In the genomic region with DNA sequence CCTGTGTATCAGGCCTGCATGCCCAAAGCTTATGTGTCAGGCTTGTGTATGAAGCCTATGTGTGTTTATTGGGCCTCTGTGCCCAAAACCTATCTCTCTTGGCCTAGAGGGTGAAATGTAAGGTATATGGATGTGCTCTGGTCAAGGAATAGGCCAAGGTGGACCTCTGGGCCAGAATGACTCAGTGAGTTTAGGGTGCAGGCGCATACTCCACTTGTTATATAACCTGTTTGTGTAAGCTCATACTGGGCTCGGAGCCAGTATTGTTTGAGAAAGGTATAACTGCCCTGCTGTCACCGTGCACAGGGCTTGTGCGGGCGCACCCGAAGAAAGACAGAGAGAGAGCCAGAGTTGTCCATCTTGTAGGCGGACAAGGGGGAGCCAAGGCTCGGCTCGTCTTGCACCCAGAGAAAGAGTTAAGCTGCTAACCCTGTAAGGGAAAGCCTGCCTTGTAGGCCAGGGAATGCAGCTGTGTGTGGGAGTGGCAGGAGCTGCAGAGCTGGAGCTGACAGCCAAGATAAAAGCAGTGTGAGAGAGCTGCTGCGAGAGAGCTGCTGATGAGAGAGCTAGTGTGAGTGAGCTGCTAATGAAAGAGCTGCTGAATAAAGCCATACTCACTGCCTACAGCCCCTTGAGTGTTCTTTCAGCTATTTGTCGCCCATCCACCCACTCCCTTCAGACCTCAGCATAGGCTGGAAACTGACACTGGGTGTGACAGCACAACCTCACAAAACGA, we compare ENCODE assay signal across 1 cellular context.
A peak's percentile ranks its signal among the peaks of the same experiment; 100 is the strongest.
TF ChIP-seq lines count a peak whose summit lies in the region.

No MANE protein-coding gene starts in this region.

TF ChIP-seq in K562, 482 proteins besides CTCF, POLR2A, EP300 and RAD21 (continued from another document and continues in another):
- TF ChIP-seq, protein P1, sequence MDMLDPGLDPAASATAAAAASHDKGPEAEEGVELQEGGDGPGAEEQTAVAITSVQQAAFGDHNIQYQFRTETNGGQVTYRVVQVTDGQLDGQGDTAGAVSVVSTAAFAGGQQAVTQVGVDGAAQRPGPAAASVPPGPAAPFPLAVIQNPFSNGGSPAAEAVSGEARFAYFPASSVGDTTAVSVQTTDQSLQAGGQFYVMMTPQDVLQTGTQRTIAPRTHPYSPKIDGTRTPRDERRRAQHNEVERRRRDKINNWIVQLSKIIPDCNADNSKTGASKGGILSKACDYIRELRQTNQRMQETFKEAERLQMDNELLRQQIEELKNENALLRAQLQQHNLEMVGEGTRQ (CRISPR knock-in tag; IDR thresholded peaks at IDR 0.05), result no peak
- TF ChIP-seq, protein P2, sequence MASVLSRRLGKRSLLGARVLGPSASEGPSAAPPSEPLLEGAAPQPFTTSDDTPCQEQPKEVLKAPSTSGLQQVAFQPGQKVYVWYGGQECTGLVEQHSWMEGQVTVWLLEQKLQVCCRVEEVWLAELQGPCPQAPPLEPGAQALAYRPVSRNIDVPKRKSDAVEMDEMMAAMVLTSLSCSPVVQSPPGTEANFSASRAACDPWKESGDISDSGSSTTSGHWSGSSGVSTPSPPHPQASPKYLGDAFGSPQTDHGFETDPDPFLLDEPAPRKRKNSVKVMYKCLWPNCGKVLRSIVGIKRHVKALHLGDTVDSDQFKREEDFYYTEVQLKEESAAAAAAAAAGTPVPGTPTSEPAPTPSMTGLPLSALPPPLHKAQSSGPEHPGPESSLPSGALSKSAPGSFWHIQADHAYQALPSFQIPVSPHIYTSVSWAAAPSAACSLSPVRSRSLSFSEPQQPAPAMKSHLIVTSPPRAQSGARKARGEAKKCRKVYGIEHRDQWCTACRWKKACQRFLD (CRISPR knock-in tag; IDR thresholded peaks at IDR 0.05), result no peak
- TF ChIP-seq, protein P3, sequence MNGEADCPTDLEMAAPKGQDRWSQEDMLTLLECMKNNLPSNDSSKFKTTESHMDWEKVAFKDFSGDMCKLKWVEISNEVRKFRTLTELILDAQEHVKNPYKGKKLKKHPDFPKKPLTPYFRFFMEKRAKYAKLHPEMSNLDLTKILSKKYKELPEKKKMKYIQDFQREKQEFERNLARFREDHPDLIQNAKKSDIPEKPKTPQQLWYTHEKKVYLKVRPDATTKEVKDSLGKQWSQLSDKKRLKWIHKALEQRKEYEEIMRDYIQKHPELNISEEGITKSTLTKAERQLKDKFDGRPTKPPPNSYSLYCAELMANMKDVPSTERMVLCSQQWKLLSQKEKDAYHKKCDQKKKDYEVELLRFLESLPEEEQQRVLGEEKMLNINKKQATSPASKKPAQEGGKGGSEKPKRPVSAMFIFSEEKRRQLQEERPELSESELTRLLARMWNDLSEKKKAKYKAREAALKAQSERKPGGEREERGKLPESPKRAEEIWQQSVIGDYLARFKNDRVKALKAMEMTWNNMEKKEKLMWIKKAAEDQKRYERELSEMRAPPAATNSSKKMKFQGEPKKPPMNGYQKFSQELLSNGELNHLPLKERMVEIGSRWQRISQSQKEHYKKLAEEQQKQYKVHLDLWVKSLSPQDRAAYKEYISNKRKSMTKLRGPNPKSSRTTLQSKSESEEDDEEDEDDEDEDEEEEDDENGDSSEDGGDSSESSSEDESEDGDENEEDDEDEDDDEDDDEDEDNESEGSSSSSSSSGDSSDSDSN (IDR thresholded peaks at IDR 0.05; ENCODE audit: borderline replicate concordance in 1 of 2, low read depth in 2 of 2, low read length in 2 of 2), result peak in 1 of 2 experiments; percentile 77; a peak in 1 of 4 replicates
- TF ChIP-seq TSC22D4 (tag; IDR thresholded peaks at IDR 0.05), result no peak
- no peak for TF ChIP-seq ZNF282 (CRISPR knock-in tag; IDR thresholded peaks at IDR 0.05)
- TF ChIP-seq KLF6 (CRISPR knock-in tag; IDR thresholded peaks at IDR 0.05; ENCODE audit: borderline replicate concordance), result no peak
- no peak for TF ChIP-seq BCOR (IDR thresholded peaks at IDR 0.05)
- TF ChIP-seq SRSF7 (optimal IDR thresholded peaks at IDR 0.05; ENCODE audit: low read depth, low read length), result no peak
- TF ChIP-seq, protein P4, sequence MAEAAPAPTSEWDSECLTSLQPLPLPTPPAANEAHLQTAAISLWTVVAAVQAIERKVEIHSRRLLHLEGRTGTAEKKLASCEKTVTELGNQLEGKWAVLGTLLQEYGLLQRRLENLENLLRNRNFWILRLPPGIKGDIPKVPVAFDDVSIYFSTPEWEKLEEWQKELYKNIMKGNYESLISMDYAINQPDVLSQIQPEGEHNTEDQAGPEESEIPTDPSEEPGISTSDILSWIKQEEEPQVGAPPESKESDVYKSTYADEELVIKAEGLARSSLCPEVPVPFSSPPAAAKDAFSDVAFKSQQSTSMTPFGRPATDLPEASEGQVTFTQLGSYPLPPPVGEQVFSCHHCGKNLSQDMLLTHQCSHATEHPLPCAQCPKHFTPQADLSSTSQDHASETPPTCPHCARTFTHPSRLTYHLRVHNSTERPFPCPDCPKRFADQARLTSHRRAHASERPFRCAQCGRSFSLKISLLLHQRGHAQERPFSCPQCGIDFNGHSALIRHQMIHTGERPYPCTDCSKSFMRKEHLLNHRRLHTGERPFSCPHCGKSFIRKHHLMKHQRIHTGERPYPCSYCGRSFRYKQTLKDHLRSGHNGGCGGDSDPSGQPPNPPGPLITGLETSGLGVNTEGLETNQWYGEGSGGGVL (CRISPR knock-in tag; IDR thresholded peaks at IDR 0.05), result no peak
- no peak for TF ChIP-seq ADNP (tag; IDR thresholded peaks at IDR 0.05)
- TF ChIP-seq, protein P5, sequence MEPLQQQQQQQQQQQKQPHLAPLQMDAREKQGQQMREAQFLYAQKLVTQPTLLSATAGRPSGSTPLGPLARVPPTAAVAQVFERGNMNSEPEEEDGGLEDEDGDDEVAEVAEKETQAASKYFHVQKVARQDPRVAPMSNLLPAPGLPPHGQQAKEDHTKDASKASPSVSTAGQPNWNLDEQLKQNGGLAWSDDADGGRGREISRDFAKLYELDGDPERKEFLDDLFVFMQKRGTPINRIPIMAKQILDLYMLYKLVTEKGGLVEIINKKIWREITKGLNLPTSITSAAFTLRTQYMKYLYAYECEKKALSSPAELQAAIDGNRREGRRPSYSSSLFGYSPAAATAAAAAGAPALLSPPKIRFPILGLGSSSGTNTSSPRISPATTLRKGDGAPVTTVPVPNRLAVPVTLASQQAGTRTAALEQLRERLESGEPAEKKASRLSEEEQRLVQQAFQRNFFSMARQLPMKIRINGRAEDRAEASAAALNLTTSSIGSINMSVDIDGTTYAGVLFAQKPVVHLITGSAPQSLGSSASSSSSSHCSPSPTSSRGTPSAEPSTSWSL (CRISPR knock-in tag; IDR thresholded peaks at IDR 0.05; ENCODE audit: borderline replicate concordance), result no peak
- TF ChIP-seq RCOR1 (IDR thresholded peaks at IDR 0.05; ENCODE audit: borderline replicate concordance in 1 of 2, low read depth in 2 of 2, low read length in 2 of 2), result peak in 1 of 2 experiments; percentile 78; a peak in 1 of 4 replicates
- TF ChIP-seq PTRF (tag; IDR thresholded peaks at IDR 0.05), result no peak
- no peak for TF ChIP-seq BRD4 (IDR thresholded peaks at IDR 0.05)
- TF ChIP-seq DACH1 (IDR thresholded peaks at IDR 0.05; ENCODE audit: partially characterized antibody), result peak; percentile 13
- no peak for TF ChIP-seq MYC (IDR thresholded peaks at IDR 0.05; ENCODE audit: low read depth, low read length)
- no peak for TF ChIP-seq MYC (CRISPR knock-in tag; IDR thresholded peaks at IDR 0.05; ENCODE audit: borderline replicate concordance, low read depth)
- TF ChIP-seq ZNF12 (CRISPR knock-in tag; IDR thresholded peaks at IDR 0.05), result peak; percentile 90
- no peak for TF ChIP-seq POLR3G (IDR thresholded peaks at IDR 0.05; ENCODE audit: extremely low read depth, insufficient read length, insufficient replicate concordance)
- TF ChIP-seq, protein P6, sequence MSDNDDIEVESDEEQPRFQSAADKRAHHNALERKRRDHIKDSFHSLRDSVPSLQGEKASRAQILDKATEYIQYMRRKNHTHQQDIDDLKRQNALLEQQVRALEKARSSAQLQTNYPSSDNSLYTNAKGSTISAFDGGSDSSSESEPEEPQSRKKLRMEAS (CRISPR knock-in tag; IDR thresholded peaks at IDR 0.05), result no peak
- no peak for TF ChIP-seq RBM39 (optimal IDR thresholded peaks at IDR 0.05; ENCODE audit: low read depth, low read length)
- TF ChIP-seq, protein P7, sequence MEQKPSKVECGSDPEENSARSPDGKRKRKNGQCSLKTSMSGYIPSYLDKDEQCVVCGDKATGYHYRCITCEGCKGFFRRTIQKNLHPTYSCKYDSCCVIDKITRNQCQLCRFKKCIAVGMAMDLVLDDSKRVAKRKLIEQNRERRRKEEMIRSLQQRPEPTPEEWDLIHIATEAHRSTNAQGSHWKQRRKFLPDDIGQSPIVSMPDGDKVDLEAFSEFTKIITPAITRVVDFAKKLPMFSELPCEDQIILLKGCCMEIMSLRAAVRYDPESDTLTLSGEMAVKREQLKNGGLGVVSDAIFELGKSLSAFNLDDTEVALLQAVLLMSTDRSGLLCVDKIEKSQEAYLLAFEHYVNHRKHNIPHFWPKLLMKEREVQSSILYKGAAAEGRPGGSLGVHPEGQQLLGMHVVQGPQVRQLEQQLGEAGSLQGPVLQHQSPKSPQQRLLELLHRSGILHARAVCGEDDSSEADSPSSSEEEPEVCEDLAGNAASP (IDR thresholded peaks at IDR 0.05), result no peak
- TF ChIP-seq, protein P8, sequence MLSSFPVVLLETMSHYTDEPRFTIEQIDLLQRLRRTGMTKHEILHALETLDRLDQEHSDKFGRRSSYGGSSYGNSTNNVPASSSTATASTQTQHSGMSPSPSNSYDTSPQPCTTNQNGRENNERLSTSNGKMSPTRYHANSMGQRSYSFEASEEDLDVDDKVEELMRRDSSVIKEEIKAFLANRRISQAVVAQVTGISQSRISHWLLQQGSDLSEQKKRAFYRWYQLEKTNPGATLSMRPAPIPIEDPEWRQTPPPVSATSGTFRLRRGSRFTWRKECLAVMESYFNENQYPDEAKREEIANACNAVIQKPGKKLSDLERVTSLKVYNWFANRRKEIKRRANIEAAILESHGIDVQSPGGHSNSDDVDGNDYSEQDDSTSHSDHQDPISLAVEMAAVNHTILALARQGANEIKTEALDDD (IDR thresholded peaks at IDR 0.05), result no peak
- TF ChIP-seq MTA2 (IDR thresholded peaks at IDR 0.05; ENCODE audit: low read depth), result peak; percentile 53; the same call in 1 of the 2 replicates
- TF ChIP-seq SMARCB1 (IDR thresholded peaks at IDR 0.05; ENCODE audit: insufficient read length, low read depth), result no peak
- TF ChIP-seq NFATC3 (IDR thresholded peaks at IDR 0.05), result no peak
- TF ChIP-seq RBBP5 (IDR thresholded peaks at IDR 0.05; ENCODE audit: borderline replicate concordance, insufficient read depth, low read length, poor library complexity, severe bottlenecking), result no peak
- TF ChIP-seq, protein P9, sequence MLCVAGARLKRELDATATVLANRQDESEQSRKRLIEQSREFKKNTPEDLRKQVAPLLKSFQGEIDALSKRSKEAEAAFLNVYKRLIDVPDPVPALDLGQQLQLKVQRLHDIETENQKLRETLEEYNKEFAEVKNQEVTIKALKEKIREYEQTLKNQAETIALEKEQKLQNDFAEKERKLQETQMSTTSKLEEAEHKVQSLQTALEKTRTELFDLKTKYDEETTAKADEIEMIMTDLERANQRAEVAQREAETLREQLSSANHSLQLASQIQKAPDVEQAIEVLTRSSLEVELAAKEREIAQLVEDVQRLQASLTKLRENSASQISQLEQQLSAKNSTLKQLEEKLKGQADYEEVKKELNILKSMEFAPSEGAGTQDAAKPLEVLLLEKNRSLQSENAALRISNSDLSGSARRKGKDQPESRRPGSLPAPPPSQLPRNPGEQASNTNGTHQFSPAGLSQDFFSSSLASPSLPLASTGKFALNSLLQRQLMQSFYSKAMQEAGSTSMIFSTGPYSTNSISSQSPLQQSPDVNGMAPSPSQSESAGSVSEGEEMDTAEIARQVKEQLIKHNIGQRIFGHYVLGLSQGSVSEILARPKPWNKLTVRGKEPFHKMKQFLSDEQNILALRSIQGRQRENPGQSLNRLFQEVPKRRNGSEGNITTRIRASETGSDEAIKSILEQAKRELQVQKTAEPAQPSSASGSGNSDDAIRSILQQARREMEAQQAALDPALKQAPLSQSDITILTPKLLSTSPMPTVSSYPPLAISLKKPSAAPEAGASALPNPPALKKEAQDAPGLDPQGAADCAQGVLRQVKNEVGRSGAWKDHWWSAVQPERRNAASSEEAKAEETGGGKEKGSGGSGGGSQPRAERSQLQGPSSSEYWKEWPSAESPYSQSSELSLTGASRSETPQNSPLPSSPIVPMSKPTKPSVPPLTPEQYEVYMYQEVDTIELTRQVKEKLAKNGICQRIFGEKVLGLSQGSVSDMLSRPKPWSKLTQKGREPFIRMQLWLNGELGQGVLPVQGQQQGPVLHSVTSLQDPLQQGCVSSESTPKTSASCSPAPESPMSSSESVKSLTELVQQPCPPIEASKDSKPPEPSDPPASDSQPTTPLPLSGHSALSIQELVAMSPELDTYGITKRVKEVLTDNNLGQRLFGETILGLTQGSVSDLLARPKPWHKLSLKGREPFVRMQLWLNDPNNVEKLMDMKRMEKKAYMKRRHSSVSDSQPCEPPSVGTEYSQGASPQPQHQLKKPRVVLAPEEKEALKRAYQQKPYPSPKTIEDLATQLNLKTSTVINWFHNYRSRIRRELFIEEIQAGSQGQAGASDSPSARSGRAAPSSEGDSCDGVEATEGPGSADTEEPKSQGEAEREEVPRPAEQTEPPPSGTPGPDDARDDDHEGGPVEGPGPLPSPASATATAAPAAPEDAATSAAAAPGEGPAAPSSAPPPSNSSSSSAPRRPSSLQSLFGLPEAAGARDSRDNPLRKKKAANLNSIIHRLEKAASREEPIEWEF (CRISPR knock-in tag; IDR thresholded peaks at IDR 0.05), result no peak
- TF ChIP-seq RBM15 (IDR thresholded peaks at IDR 0.05; ENCODE audit: insufficient read depth, low read length), result no peak
- TF ChIP-seq, protein P10, sequence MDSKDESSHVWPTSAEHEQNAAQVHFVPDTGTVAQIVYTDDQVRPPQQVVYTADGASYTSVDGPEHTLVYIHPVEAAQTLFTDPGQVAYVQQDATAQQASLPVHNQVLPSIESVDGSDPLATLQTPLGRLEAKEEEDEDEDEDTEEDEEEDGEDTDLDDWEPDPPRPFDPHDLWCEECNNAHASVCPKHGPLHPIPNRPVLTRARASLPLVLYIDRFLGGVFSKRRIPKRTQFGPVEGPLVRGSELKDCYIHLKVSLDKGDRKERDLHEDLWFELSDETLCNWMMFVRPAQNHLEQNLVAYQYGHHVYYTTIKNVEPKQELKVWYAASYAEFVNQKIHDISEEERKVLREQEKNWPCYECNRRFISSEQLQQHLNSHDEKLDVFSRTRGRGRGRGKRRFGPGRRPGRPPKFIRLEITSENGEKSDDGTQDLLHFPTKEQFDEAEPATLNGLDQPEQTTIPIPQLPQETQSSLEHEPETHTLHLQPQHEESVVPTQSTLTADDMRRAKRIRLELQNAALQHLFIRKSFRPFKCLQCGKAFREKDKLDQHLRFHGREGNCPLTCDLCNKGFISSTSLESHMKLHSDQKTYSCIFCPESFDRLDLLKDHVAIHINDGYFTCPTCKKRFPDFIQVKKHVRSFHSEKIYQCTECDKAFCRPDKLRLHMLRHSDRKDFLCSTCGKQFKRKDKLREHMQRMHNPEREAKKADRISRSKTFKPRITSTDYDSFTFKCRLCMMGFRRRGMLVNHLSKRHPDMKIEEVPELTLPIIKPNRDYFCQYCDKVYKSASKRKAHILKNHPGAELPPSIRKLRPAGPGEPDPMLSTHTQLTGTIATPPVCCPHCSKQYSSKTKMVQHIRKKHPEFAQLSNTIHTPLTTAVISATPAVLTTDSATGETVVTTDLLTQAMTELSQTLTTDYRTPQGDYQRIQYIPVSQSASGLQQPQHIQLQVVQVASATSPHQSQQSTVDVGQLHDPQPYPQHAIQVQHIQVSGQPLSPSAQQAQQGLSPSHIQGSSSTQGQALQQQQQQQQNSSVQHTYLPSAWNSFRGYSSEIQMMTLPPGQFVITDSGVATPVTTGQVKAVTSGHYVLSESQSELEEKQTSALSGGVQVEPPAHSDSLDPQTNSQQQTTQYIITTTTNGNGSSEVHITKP (IDR thresholded peaks at IDR 0.05; ENCODE audit: partially characterized antibody), result no peak
- TF ChIP-seq TCF3 (CRISPR knock-in tag; IDR thresholded peaks at IDR 0.05), result peak; percentile 87
- no peak for TF ChIP-seq THRAP3 (IDR thresholded peaks at IDR 0.05; ENCODE audit: borderline replicate concordance)
- TF ChIP-seq NR1H2 (CRISPR knock-in tag; IDR thresholded peaks at IDR 0.05), result no peak
- no peak for TF ChIP-seq BRCA1 (IDR thresholded peaks at IDR 0.05)
- TF ChIP-seq BRCA1 (CRISPR knock-in tag; IDR thresholded peaks at IDR 0.05), result no peak
- no peak for TF ChIP-seq ZNF778 (CRISPR knock-in tag; IDR thresholded peaks at IDR 0.05)
- TF ChIP-seq ZNF41 (CRISPR knock-in tag; conservative IDR thresholded peaks at IDR 0.05), result no peak
- TF ChIP-seq ZNF717 (CRISPR knock-in tag; IDR thresholded peaks at IDR 0.05), result no peak
